Comparison of ENCODE assay signal across 9 cellular contexts in the genomic region with DNA sequence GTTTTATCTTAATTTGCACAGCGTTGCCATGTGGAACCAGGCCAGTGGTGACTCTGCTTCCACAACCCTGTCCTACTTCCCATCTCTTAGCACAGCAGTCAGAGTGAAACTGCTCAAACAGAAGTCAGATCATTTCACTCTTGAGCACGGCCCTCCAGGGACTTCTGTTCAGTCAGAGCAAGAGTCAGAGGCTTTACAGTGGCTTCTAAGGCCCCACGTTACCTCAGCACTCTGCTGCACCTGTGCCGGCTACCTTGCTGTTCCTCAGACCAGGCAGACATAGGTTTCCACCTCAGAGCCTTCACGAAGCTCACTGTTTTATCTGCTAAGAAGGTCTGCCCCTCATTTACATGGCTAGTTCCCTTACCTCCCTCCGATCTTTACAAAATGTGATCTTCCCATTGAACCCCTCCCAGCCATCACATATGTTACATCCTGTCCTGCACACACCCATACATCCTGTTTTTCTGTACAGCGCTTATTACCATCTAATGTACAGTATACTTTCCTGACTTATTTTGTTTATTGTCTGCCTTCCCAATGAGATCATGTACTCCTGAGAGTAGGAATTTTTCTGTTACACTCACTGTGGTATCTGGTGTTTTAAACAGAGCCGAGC. TPM values are rescaled to one million over a fixed set of nuclear protein-coding genes. Genes with fewer than 3 reads are reported as not detected.
DNase-seq lines count a peak whose midpoint lies in the region; ATAC-seq and TF ChIP-seq lines count a peak whose summit lies in the region.
"Had no signal": no experiment of that assay in that cellular context is flagged by ENCODE, and none has a peak within 500 bp of the region (broad histone marks: within the 10 kb centered on the region; RNA-seq: fewer than 3 reads in every experiment).

No MANE protein-coding gene starts in this region.

- H3K27me3 Mint-ChIP-seq in CD4-positive, CD25-positive, alpha-beta regulatory T cell = no peaks in the 10 kb centered on the region
- no peaks in the 10 kb centered on the region for H3K27me3 Mint-ChIP-seq in activated naive CD8-positive, alpha-beta T cell treated with anti-CD3 and anti-CD28 coated beads for 36 hours
- no peaks in the 10 kb centered on the region for H3K27me3 Mint-ChIP-seq in stimulated activated naive CD8-positive, alpha-beta T cell treated with anti-CD3 and anti-CD28 coated beads, Interleukin-15, amount 100 ng/mL, for 72 hours

- WGBS in smooth muscle cell (ENCODE audit: low lambda C conversion rate) = 94% methylated on average over 8 of the region's 8 CpGs

- H3K4me2 ChIP-seq in smooth muscle cell = no peak overlapping the region

- H3K4me1 ChIP-seq in CD4-positive, CD25-positive, alpha-beta regulatory T cell (ENCODE audit: control insufficient read depth, insufficient read depth, low read length, poor library complexity, severe bottlenecking) = peaks cover 62% of the 10 kb centered on the region
- H3K4me1 ChIP-seq in smooth muscle cell (ENCODE audit: low read depth) = no peaks in the 10 kb centered on the region

- peak overlapping the region; percentile 75 for H3K4me3 ChIP-seq in CD4-positive, CD25-positive, alpha-beta regulatory T cell (ENCODE audit: low read depth, low read length)
- no peak overlapping the region for H3K4me3 ChIP-seq in smooth muscle cell

- ATAC-seq in CD4-positive, CD25-positive, alpha-beta regulatory T cell (ENCODE audit: low read depth in 2 of 2) = peak; percentile 84 to 85
- peak; percentile 99 for ATAC-seq in GM19372 (IDR thresholded peaks at IDR 0.05; ENCODE audit: low read depth, unreplicated experiment)
- peak; percentile 100 for ATAC-seq in HG03280 (IDR thresholded peaks at IDR 0.05; ENCODE audit: unreplicated experiment)
- peak; percentile 99 for ATAC-seq in stimulated activated naive CD8-positive, alpha-beta T cell treated with anti-CD3 and anti-CD28 coated beads, Interleukin-15, amount 100 ng/mL, for 72 hours

- H2AFZ ChIP-seq in smooth muscle cell (ENCODE audit: low read depth) = no peak overlapping the region

- H3K36me3 ChIP-seq in CD4-positive, CD25-positive, alpha-beta regulatory T cell (ENCODE audit: control insufficient read depth, insufficient read depth, low read length) = peaks cover 57% of the 10 kb centered on the region
- peaks cover 12% of the 10 kb centered on the region for H3K36me3 ChIP-seq in smooth muscle cell (ENCODE audit: low read depth)

- H3K4me1 Mint-ChIP-seq in CD4-positive, CD25-positive, alpha-beta regulatory T cell = peaks cover 43 to 81% (median 51%) of the 10 kb centered on the region in 4 donors
- H3K4me1 Mint-ChIP-seq in activated naive CD8-positive, alpha-beta T cell treated with anti-CD3 and anti-CD28 coated beads for 36 hours = peaks cover 30% of the 10 kb centered on the region
- peaks cover 40% of the 10 kb centered on the region for H3K4me1 Mint-ChIP-seq in stimulated activated naive CD8-positive, alpha-beta T cell treated with anti-CD3 and anti-CD28 coated beads, Interleukin-15, amount 100 ng/mL, for 72 hours

- peak overlapping the region; percentile 27 to 84 (median 75) for H3K4me3 Mint-ChIP-seq in CD4-positive, CD25-positive, alpha-beta regulatory T cell
- H3K4me3 Mint-ChIP-seq in activated naive CD8-positive, alpha-beta T cell treated with anti-CD3 and anti-CD28 coated beads for 36 hours = no peak overlapping the region
- peak overlapping the region in 1 of 2 donors; percentile 1 for H3K4me3 Mint-ChIP-seq in stimulated activated naive CD8-positive, alpha-beta T cell treated with anti-CD3 and anti-CD28 coated beads, Interleukin-15, amount 100 ng/mL, for 72 hours

- H4K20me1 ChIP-seq in smooth muscle cell (ENCODE audit: low read depth) = peaks cover 38% of the 10 kb centered on the region

- H3K9me3 ChIP-seq in CD4-positive, CD25-positive, alpha-beta regulatory T cell (ENCODE audit: control insufficient read depth in 2 of 2, low read length in 2 of 2) = no peaks in the 10 kb centered on the region
- H3K9me3 ChIP-seq in smooth muscle cell (replicated peaks; ENCODE audit: low read depth) = no peaks in the 10 kb centered on the region

- no peaks in the 10 kb centered on the region for H3K79me2 ChIP-seq in smooth muscle cell (ENCODE audit: low read depth)

- H3K27ac ChIP-seq in CD4-positive, CD25-positive, alpha-beta regulatory T cell (ENCODE audit: insufficient read depth, low read length, poor library complexity, severe bottlenecking) = peak overlapping the region; percentile 73
- no peak overlapping the region for H3K27ac ChIP-seq in smooth muscle cell (ENCODE audit: low read depth)
- H3K27ac ChIP-seq: VCaP had no signal

- TF ChIP-seq CTCF in smooth muscle cell (IDR thresholded peaks at IDR 0.05; ENCODE audit: borderline replicate concordance, insufficient read depth, poor library complexity, severe bottlenecking) = no peak

- H3K27me3 ChIP-seq in CD4-positive, CD25-positive, alpha-beta regulatory T cell (ENCODE audit: control insufficient read depth, insufficient read depth, low read length) = no peaks in the 10 kb centered on the region
- H3K27me3 ChIP-seq in smooth muscle cell (ENCODE audit: low read depth) = no peaks in the 10 kb centered on the region

- DNase-seq in CD4-positive, CD25-positive, alpha-beta regulatory T cell = peak; percentile 10 to 90 (median 50)
- DNase-seq in activated naive CD8-positive, alpha-beta T cell treated with anti-CD3 and anti-CD28 coated beads for 36 hours = peak; percentile 51
- peak; percentile 20 to 55 for DNase-seq in stimulated activated naive CD8-positive, alpha-beta T cell treated with anti-CD3 and anti-CD28 coated beads, Interleukin-15, amount 100 ng/mL, for 72 hours
- DNase-seq in iPS-NIHi7 (ENCODE audit: extremely low spot score) (no peak), NCI-H1048 (lab: John Stamatoyannopoulos, UW) (no peak), smooth muscle cell (lab: John Stamatoyannopoulos, UW; ENCODE audit: unreplicated experiment) (no peak)

- no peak overlapping the region for H3K9ac ChIP-seq in smooth muscle cell (ENCODE audit: low read depth)

- H3F3A ChIP-seq in smooth muscle cell (ENCODE audit: low read depth) = no peaks in the 10 kb centered on the region

- H3K27ac Mint-ChIP-seq in CD4-positive, CD25-positive, alpha-beta regulatory T cell = peak overlapping the region; percentile 89 to 91 (median 91)
- H3K27ac Mint-ChIP-seq in activated naive CD8-positive, alpha-beta T cell treated with anti-CD3 and anti-CD28 coated beads for 36 hours = peak overlapping the region; percentile 19
- peak overlapping the region; percentile 23 to 35 for H3K27ac Mint-ChIP-seq in stimulated activated naive CD8-positive, alpha-beta T cell treated with anti-CD3 and anti-CD28 coated beads, Interleukin-15, amount 100 ng/mL, for 72 hours

- peaks cover 56% of the 10 kb centered on the region for H3K36me3 Mint-ChIP-seq in CD4-positive, CD25-positive, alpha-beta regulatory T cell
- peaks cover 44% of the 10 kb centered on the region for H3K36me3 Mint-ChIP-seq in activated naive CD8-positive, alpha-beta T cell treated with anti-CD3 and anti-CD28 coated beads for 36 hours

- H3K9me3 Mint-ChIP-seq in CD4-positive, CD25-positive, alpha-beta regulatory T cell = no peaks in the 10 kb centered on the region
- no peaks in the 10 kb centered on the region for H3K9me3 Mint-ChIP-seq in activated naive CD8-positive, alpha-beta T cell treated with anti-CD3 and anti-CD28 coated beads for 36 hours
- H3K9me3 Mint-ChIP-seq in stimulated activated naive CD8-positive, alpha-beta T cell treated with anti-CD3 and anti-CD28 coated beads, Interleukin-15, amount 100 ng/mL, for 72 hours = no peaks in the 10 kb centered on the region

RNA-seq across cellular contexts. Expression of gene TM9SF2, which starts 41.6 kb away (rescaled TPM):
- total RNA-seq in CD4-positive, CD25-positive, alpha-beta regulatory T cell = 53.7 TPM
- polyA plus RNA-seq in CD4-positive, CD25-positive, alpha-beta regulatory T cell = 100 to 1,000 TPM in 3 of 4 donors, 10 to 100 TPM in 1; 98.7 to 124 (median 113) TPM
- total RNA-seq in activated naive CD8-positive, alpha-beta T cell treated with anti-CD3 and anti-CD28 coated beads for 36 hours = 10 to 100 TPM; 61.8 to 62.4 TPM
- 272 and 332 TPM in 2 replicates for total RNA-seq in smooth muscle cell
- 170 and 195 TPM in 2 replicates for polyA plus RNA-seq in smooth muscle cell

Comparison
In these comparisons a context has a peak if more than half of its experiments do, and no peak if none do; other contexts are left out.
1. DNase-seq: peak in CD4-positive, CD25-positive, alpha-beta regulatory T cell (3 of 3), activated naive CD8-positive, alpha-beta T cell treated with anti-CD3 and anti-CD28 coated beads for 36 hours (single experiment) and stimulated activated naive CD8-positive, alpha-beta T cell treated with anti-CD3 and anti-CD28 coated beads, Interleukin-15, amount 100 ng/mL, for 72 hours (2 of 2); none in iPS-NIHi7 (single experiment), NCI-H1048 (single experiment) and smooth muscle cell (single experiment).
2. H3K27ac Mint-ChIP-seq: peak in every context shown above with its lines; median percentile 91 in CD4-positive, CD25-positive, alpha-beta regulatory T cell; 29 in stimulated activated naive CD8-positive, alpha-beta T cell treated with anti-CD3 and anti-CD28 coated beads, Interleukin-15, amount 100 ng/mL, for 72 hours; 19 in activated naive CD8-positive, alpha-beta T cell treated with anti-CD3 and anti-CD28 coated beads for 36 hours.
3. Peak in every context shown above with its lines, with median percentiles within 50 percentile points of each other: ATAC-seq.